11 cellular contexts compared by ENCODE assay signal in the genomic region with DNA sequence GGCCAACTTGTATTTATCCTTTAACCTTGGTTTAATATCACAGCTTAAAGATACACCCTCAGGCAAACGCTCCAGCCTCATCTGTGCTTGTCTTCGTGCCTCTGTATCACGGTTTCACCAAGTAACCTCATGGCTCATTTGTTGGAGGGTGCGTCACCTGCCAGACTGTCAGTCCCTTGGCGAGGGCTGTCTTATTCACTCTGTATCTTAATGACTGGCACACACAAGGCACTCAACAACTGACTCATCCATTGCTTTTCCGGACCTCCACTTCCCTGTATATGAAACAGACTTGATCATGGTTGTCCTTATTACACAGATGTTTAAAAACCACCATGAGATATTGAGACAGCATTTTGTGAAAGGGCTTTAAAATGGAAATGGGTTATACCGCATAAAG. TPM values are rescaled to one million over a fixed set of nuclear protein-coding genes. Genes with fewer than 3 reads are reported as not detected.
DNase-seq lines count a peak whose midpoint lies in the region; ATAC-seq and TF ChIP-seq lines count a peak whose summit lies in the region.
"Had no signal": no experiment of that assay in that cellular context is flagged by ENCODE, and none has a peak within 500 bp of the region (broad histone marks: within the 10 kb centered on the region; RNA-seq: fewer than 3 reads in every experiment).

No MANE protein-coding gene starts in this region.

- TF ChIP-seq CTCF in Peyer's patch (IDR thresholded peaks at IDR 0.05) (no peak), neural progenitor cell (IDR thresholded peaks at IDR 0.05) (no peak), omental fat pad (IDR thresholded peaks at IDR 0.05) (no peak)

- peaks cover 24% of the 10 kb centered on the region for H3F3A ChIP-seq in neural progenitor cell (ENCODE audit: low read depth)

- no peak for TF ChIP-seq POLR2A in Peyer's patch (IDR thresholded peaks at IDR 0.05)

- H4K20me1 ChIP-seq in neural progenitor cell (ENCODE audit: low read depth): no peaks in the 10 kb centered on the region

- no peak overlapping the region for H3K9ac ChIP-seq in neural progenitor cell

- no peaks in the 10 kb centered on the region for H3K9me3 ChIP-seq in CD4-positive, CD25-positive, alpha-beta regulatory T cell (ENCODE audit: control insufficient read depth in 2 of 2, low read length in 2 of 2)
- H3K9me3 ChIP-seq in Peyer's patch: no peaks in the 10 kb centered on the region
- no peaks in the 10 kb centered on the region for H3K9me3 ChIP-seq in neural progenitor cell (ENCODE audit: low read depth)
- no peaks in the 10 kb centered on the region for H3K9me3 ChIP-seq in SJCRH30 (replicated peaks)
- H3K9me3 ChIP-seq: heart left ventricle had no signal

- H3K27me3 Mint-ChIP-seq in CD4-positive, CD25-positive, alpha-beta regulatory T cell: no peaks in the 10 kb centered on the region
- no peaks in the 10 kb centered on the region for H3K27me3 Mint-ChIP-seq in activated naive CD4-positive, alpha-beta T cell treated with anti-CD3 and anti-CD28 coated beads, Interleukin-2, amount 10 ng/mL, durations not matched to agents 7 days and 5 days
- peaks cover 12% of the 10 kb centered on the region for H3K27me3 Mint-ChIP-seq in neural progenitor cell (ENCODE audit: insufficient read depth, low read depth)

- H3K4me1 Mint-ChIP-seq in CD4-positive, CD25-positive, alpha-beta regulatory T cell: peaks cover 22 to 93% (median 72%) of the 10 kb centered on the region in 4 donors
- peaks cover 90% of the 10 kb centered on the region for H3K4me1 Mint-ChIP-seq in activated naive CD4-positive, alpha-beta T cell treated with anti-CD3 and anti-CD28 coated beads, Interleukin-2, amount 10 ng/mL, durations not matched to agents 7 days and 5 days
- H3K4me1 Mint-ChIP-seq in neural progenitor cell: peaks cover 42% of the 10 kb centered on the region

- peak overlapping the region; percentile 67 to 88 (median 80) for H3K4me3 Mint-ChIP-seq in CD4-positive, CD25-positive, alpha-beta regulatory T cell
- H3K4me3 Mint-ChIP-seq in activated naive CD4-positive, alpha-beta T cell treated with anti-CD3 and anti-CD28 coated beads, Interleukin-2, amount 10 ng/mL, durations not matched to agents 7 days and 5 days: no peak overlapping the region
- H3K4me3 Mint-ChIP-seq in neural progenitor cell: peak overlapping the region; percentile 34

- H3K9me3 Mint-ChIP-seq in CD4-positive, CD25-positive, alpha-beta regulatory T cell: peaks cover 0 to 2% (median 0%) of the 10 kb centered on the region in 7 donors
- no peaks in the 10 kb centered on the region for H3K9me3 Mint-ChIP-seq in activated naive CD4-positive, alpha-beta T cell treated with anti-CD3 and anti-CD28 coated beads, Interleukin-2, amount 10 ng/mL, durations not matched to agents 7 days and 5 days
- no peaks in the 10 kb centered on the region for H3K9me3 Mint-ChIP-seq in neural progenitor cell

- H3K36me3 Mint-ChIP-seq in CD4-positive, CD25-positive, alpha-beta regulatory T cell: peaks cover 84% of the 10 kb centered on the region
- H3K36me3 Mint-ChIP-seq in activated naive CD4-positive, alpha-beta T cell treated with anti-CD3 and anti-CD28 coated beads, Interleukin-2, amount 10 ng/mL, durations not matched to agents 7 days and 5 days: peaks cover 88% of the 10 kb centered on the region
- H3K36me3 Mint-ChIP-seq in neural progenitor cell: no peaks in the 10 kb centered on the region

- H3K27ac ChIP-seq in CD4-positive, CD25-positive, alpha-beta regulatory T cell (ENCODE audit: insufficient read depth, low read length, poor library complexity, severe bottlenecking): peak overlapping the region; percentile 84
- H3K27ac ChIP-seq in Peyer's patch: peak overlapping the region in 3 of 4 donors; percentile 63 to 72 (median 66)
- no peak overlapping the region for H3K27ac ChIP-seq in neural progenitor cell
- H3K27ac ChIP-seq in SJCRH30: no peak overlapping the region

- ATAC-seq in CD4-positive, CD25-positive, alpha-beta regulatory T cell (ENCODE audit: low read depth in 2 of 2): peak; percentile 58 to 62
- ATAC-seq in GM21737 (IDR thresholded peaks at IDR 0.05; ENCODE audit: unreplicated experiment) (no peak), omental fat pad (ENCODE audit: low FRiP score) (no peak)

- H3K4me3 ChIP-seq in CD4-positive, CD25-positive, alpha-beta regulatory T cell (ENCODE audit: low read depth, low read length): peak overlapping the region; percentile 54
- no peak overlapping the region for H3K4me3 ChIP-seq in Peyer's patch
- no peak overlapping the region for H3K4me3 ChIP-seq in neural progenitor cell
- H3K4me3 ChIP-seq in SJCRH30: no peak overlapping the region
- H3K4me3 ChIP-seq: heart left ventricle had no signal

- no peak overlapping the region for H3K4me2 ChIP-seq in neural progenitor cell

- peak; percentile 18 to 70 (median 49) for DNase-seq in CD4-positive, CD25-positive, alpha-beta regulatory T cell
- DNase-seq in Peyer's patch (no peak), neural progenitor cell (ENCODE audit: low spot score) (no peak), SJCRH30 (no peak), omental fat pad (ENCODE audit: low spot score) (no peak), occipital lobe (lab: John Stamatoyannopoulos, UW) (no peak)
- no peak for DNase-seq in activated naive CD4-positive, alpha-beta T cell treated with anti-CD3 and anti-CD28 coated beads, Interleukin-2, amount 10 ng/mL, durations not matched to agents 7 days and 5 days
- DNase-seq: COR-L47, heart left ventricle had no signal

- H3K27ac Mint-ChIP-seq in CD4-positive, CD25-positive, alpha-beta regulatory T cell: peak overlapping the region; percentile 86 to 94 (median 93)
- H3K27ac Mint-ChIP-seq in activated naive CD4-positive, alpha-beta T cell treated with anti-CD3 and anti-CD28 coated beads, Interleukin-2, amount 10 ng/mL, durations not matched to agents 7 days and 5 days: peak overlapping the region; percentile 87
- peak overlapping the region; percentile 16 for H3K27ac Mint-ChIP-seq in neural progenitor cell

- H3K27me3 ChIP-seq in CD4-positive, CD25-positive, alpha-beta regulatory T cell (ENCODE audit: control insufficient read depth, insufficient read depth, low read length): no peaks in the 10 kb centered on the region
- H3K27me3 ChIP-seq in Peyer's patch (no peaks in the 10 kb centered on the region), neural progenitor cell (no peaks in the 10 kb centered on the region), SJCRH30 (peaks cover 11% of the 10 kb centered on the region; the same call in 1 of the 2 replicates)

- no peaks in the 10 kb centered on the region for H3K79me2 ChIP-seq in neural progenitor cell (ENCODE audit: low read depth)

- no peak overlapping the region for H2AFZ ChIP-seq in neural progenitor cell (replicated peaks)

- H3K36me3 ChIP-seq in CD4-positive, CD25-positive, alpha-beta regulatory T cell (ENCODE audit: control insufficient read depth, insufficient read depth, low read length): peaks cover 93% of the 10 kb centered on the region
- H3K36me3 ChIP-seq in Peyer's patch (peaks cover 0 to 15% (median 0%) of the 10 kb centered on the region in 3 donors), neural progenitor cell (no peaks in the 10 kb centered on the region), SJCRH30 (no peaks in the 10 kb centered on the region)

- CTCF ChIA-PET in activated naive CD4-positive, alpha-beta T cell treated with anti-CD3 and anti-CD28 coated beads, Interleukin-2, amount 10 ng/mL, durations not matched to agents 7 days and 5 days (lab: Charles Lee): interaction anchor here (0.7 to 16.1 kb wide), 9 partner anchors 7 to 156 kb away, joined by 3 to 465 read pairs (median 6); a partner anchor contains a TSS

- peaks cover 92% of the 10 kb centered on the region for H3K4me1 ChIP-seq in CD4-positive, CD25-positive, alpha-beta regulatory T cell (ENCODE audit: control insufficient read depth, insufficient read depth, low read length, poor library complexity, severe bottlenecking)
- H3K4me1 ChIP-seq in Peyer's patch (peaks cover 0 to 34% (median 10%) of the 10 kb centered on the region in 4 donors), neural progenitor cell (peaks cover 37% of the 10 kb centered on the region), SJCRH30 (no peaks in the 10 kb centered on the region)

RNA-seq across cellular contexts. Expression of a gene that starts 28.0 kb away (rescaled TPM):
- total RNA-seq in CD4-positive, CD25-positive, alpha-beta regulatory T cell: 351 TPM
- 100 to 1,000 TPM; 164 to 207 (median 192) TPM for polyA plus RNA-seq in CD4-positive, CD25-positive, alpha-beta regulatory T cell
- total RNA-seq in Peyer's patch (100 to 1,000 TPM in 1 of 4 donors, 10 to 100 TPM in 3; 27.1 to 139 (median 33.9) TPM), neural progenitor cell (ENCODE audit: low replicate concordance) (not detected in 2 replicates), omental fat pad (10 to 100 TPM; 33.5 to 81.2 (median 59.1) TPM), occipital lobe (1.4 TPM)
- not detected in 2 replicates for total RNA-seq in SJCRH30 (2014; rRNA removed; shearing (Covaris generic))
- polyA plus RNA-seq: neural cell had no signal

RNA-seq across cellular contexts. Expression of a gene that starts 36.8 kb away (rescaled TPM):
- total RNA-seq in CD4-positive, CD25-positive, alpha-beta regulatory T cell: not detected
- 1 to 10 TPM in 1 of 4 donors, under 1 TPM in 3; 0.44 to 1.1 (median 0.69) TPM for polyA plus RNA-seq in CD4-positive, CD25-positive, alpha-beta regulatory T cell
- total RNA-seq in Peyer's patch: not detected
- total RNA-seq in neural progenitor cell (ENCODE audit: low replicate concordance): not detected in 2 replicates
- not detected in 2 replicates for total RNA-seq in SJCRH30 (2014; rRNA removed; shearing (Covaris generic))
- not detected for total RNA-seq in omental fat pad
- total RNA-seq in occipital lobe: not detected
- total RNA-seq: heart left ventricle had no signal
- polyA plus RNA-seq: heart left ventricle, neural cell had no signal

Comparison
In these comparisons a context has a peak if more than half of its experiments do, and no peak if none do; other contexts are left out.
1. ATAC-seq: peak in CD4-positive, CD25-positive, alpha-beta regulatory T cell (2 of 2); none in GM21737 (single experiment) and omental fat pad (single experiment).
2. DNase-seq: peak in CD4-positive, CD25-positive, alpha-beta regulatory T cell (3 of 3); none in Peyer's patch (0 of 3), activated naive CD4-positive, alpha-beta T cell treated with anti-CD3 and anti-CD28 coated beads, Interleukin-2, amount 10 ng/mL, durations not matched to agents 7 days and 5 days (single experiment), neural progenitor cell (single experiment), SJCRH30 (0 of 2), omental fat pad (single experiment) and occipital lobe (single experiment).
3. H3K27ac ChIP-seq: peak in CD4-positive, CD25-positive, alpha-beta regulatory T cell (single experiment) and Peyer's patch (3 of 4); none in neural progenitor cell (single experiment) and SJCRH30 (single experiment).
4. H3K27ac Mint-ChIP-seq: peak in every context shown above with its lines; median percentile 93 in CD4-positive, CD25-positive, alpha-beta regulatory T cell; 87 in activated naive CD4-positive, alpha-beta T cell treated with anti-CD3 and anti-CD28 coated beads, Interleukin-2, amount 10 ng/mL, durations not matched to agents 7 days and 5 days; 16 in neural progenitor cell.
5. RNA of a gene that starts 28.0 kb away (total RNA-seq): 351 TPM in CD4-positive, CD25-positive, alpha-beta regulatory T cell (single experiment), 33.5 to 81.2 TPM in omental fat pad and 27.1 to 139 TPM in Peyer's patch; 1.4 TPM in occipital lobe (single experiment), not detected in neural progenitor cell and not detected in SJCRH30; every median in the first group is over 10 times any median in the second.